ENCODE assay signal across 9 cellular contexts in the genomic region with DNA sequence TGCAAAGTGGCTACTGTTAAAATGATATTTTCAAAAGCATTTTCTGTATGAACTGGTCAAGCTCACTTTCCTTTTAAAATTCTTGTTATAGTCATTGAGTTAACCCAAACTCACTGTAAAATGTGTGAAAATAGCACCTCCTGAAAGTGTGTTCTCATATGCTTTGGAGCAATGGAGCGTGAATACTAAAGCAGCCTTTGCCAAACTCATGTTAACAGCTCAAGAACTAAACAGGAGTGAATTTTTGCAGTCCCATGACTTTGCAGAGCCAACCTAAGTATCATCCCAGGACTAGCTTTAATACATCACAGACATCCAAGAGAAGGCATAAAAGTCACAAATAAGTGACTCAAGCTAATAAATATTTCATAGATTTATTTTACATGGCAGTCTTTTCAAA. TPM values are rescaled to one million over a fixed set of nuclear protein-coding genes. Genes with fewer than 3 reads are reported as not detected.
A peak's percentile ranks its signal among the peaks of the same experiment; 100 is the strongest.
DNase-seq lines count a peak whose midpoint lies in the region; ATAC-seq and TF ChIP-seq lines count a peak whose summit lies in the region.
"Had no signal": no experiment of that assay in that cellular context is flagged by ENCODE, and none has a peak within 500 bp of the region (broad histone marks: within the 10 kb centered on the region; RNA-seq: fewer than 3 reads in every experiment).

No MANE protein-coding gene starts in this region.

- no peak overlapping the region for H4K8ac ChIP-seq in H9 (replicated peaks; ENCODE audit: insufficient read length, low read depth, low read length)

- H3K4me1 ChIP-seq in H9 (ENCODE audit: insufficient read depth, low read length): peaks cover 13% of the 10 kb centered on the region

- H4K5ac ChIP-seq in H9 (ENCODE audit: insufficient read length, low read depth, low read length): no peak overlapping the region

- H4K91ac ChIP-seq in H9 (ENCODE audit: insufficient read length, low read depth, low read length): no peak overlapping the region

- H3K18ac ChIP-seq in H9 (ENCODE audit: insufficient read length, low read depth, low read length): no peak overlapping the region

- CTCF ChIA-PET in activated CD8-positive, alpha-beta T cell treated with anti-CD3 and anti-CD28 coated beads, Interleukin-2, amount 10 ng/mL, durations not matched to agents 7 days and 5 days (lab: Charles Lee): interaction anchor here (1.6 kb wide), 1 partner anchor 158 kb away, joined by 4 read pairs; no protein-coding TSS in a partner anchor

- no peak overlapping the region for H2BK5ac ChIP-seq in H9 (ENCODE audit: insufficient read length, low read length)

- POLR2A ChIA-PET in activated CD8-positive, alpha-beta T cell treated with anti-CD3 and anti-CD28 coated beads, Interleukin-2, amount 10 ng/mL, durations not matched to agents 7 days and 5 days (lab: Charles Lee): no interaction called here

- H3K4me1 Mint-ChIP-seq in H9 (peaks cover 74 to 75% of the 10 kb centered on the region in 2 experiments), mesothelial cell of epicardium (peaks cover 45% of the 10 kb centered on the region)
- peaks cover 32% of the 10 kb centered on the region for H3K4me1 Mint-ChIP-seq in activated CD8-positive, alpha-beta T cell treated with anti-CD3 and anti-CD28 coated beads, Interleukin-2, amount 10 ng/mL, durations not matched to agents 7 days and 5 days (ENCODE audit: low read depth)

- H3K79me2 ChIP-seq in H9 (ENCODE audit: insufficient read depth, low read length): peaks cover 20% of the 10 kb centered on the region; the same call in 1 of the 2 replicates

- H3K56ac ChIP-seq in H9 (ENCODE audit: insufficient read length, low read depth, low read length): no peak overlapping the region

- H3K27me3 Mint-ChIP-seq in H9 (ENCODE audit: low read depth) (no peaks in the 10 kb centered on the region), mesothelial cell of epicardium (ENCODE audit: low read depth) (no peaks in the 10 kb centered on the region)
- no peaks in the 10 kb centered on the region for H3K27me3 Mint-ChIP-seq in activated CD8-positive, alpha-beta T cell treated with anti-CD3 and anti-CD28 coated beads, Interleukin-2, amount 10 ng/mL, durations not matched to agents 7 days and 5 days (ENCODE audit: low read depth)

- no peak overlapping the region for H2AK5ac ChIP-seq in H9 (ENCODE audit: insufficient read length, low read length)

- no peak overlapping the region for H3K4me3 ChIP-seq in coronary artery

- TF ChIP-seq CTCF in H9 (conservative IDR thresholded peaks at IDR 0.05) (no peak), mesothelial cell of epicardium (IDR thresholded peaks at IDR 0.05; ENCODE audit: unreplicated experiment) (no peak), coronary artery (IDR thresholded peaks at IDR 0.05) (no peak)

- H3K79me1 ChIP-seq in H9 (ENCODE audit: insufficient read depth, low read depth, low read length, poor library complexity, severe bottlenecking): no peaks in the 10 kb centered on the region

- H3K9me3 ChIP-seq in H9 (ENCODE audit: control insufficient read depth, low read depth, low read length): no peaks in the 10 kb centered on the region

- H3K9ac ChIP-seq in H9 (ENCODE audit: extremely low read depth, insufficient read length, low read length): no peak overlapping the region

- H3K14ac ChIP-seq in H9 (ENCODE audit: insufficient read depth, low read length): no peak overlapping the region

- peak overlapping the region; percentile 13 for H3K4me2 ChIP-seq in H9 (ENCODE audit: insufficient read depth, insufficient read length, low read length)

- no peak overlapping the region for H3K23ac ChIP-seq in H9 (ENCODE audit: insufficient read length, low read depth, low read length)

- H3T11ph ChIP-seq in H9 (ENCODE audit: low read length): no peak overlapping the region

- no peak overlapping the region for H2BK20ac ChIP-seq in H9 (ENCODE audit: low read depth, low read length, poor library complexity, severe bottlenecking)

- no peaks in the 10 kb centered on the region for H3K9me3 Mint-ChIP-seq in H9
- H3K9me3 Mint-ChIP-seq in activated CD8-positive, alpha-beta T cell treated with anti-CD3 and anti-CD28 coated beads, Interleukin-2, amount 10 ng/mL, durations not matched to agents 7 days and 5 days (ENCODE audit: insufficient read depth): no peaks in the 10 kb centered on the region
- no peaks in the 10 kb centered on the region for H3K9me3 Mint-ChIP-seq in mesothelial cell of epicardium

- H3K23me2 ChIP-seq in H9 (ENCODE audit: insufficient read length, low read depth, low read length, poor library complexity, severe bottlenecking): peaks cover 10% of the 10 kb centered on the region

- H3K27ac Mint-ChIP-seq in H9: no peak overlapping the region; a peak in 1 of 7 replicates
- H3K27ac Mint-ChIP-seq in activated CD8-positive, alpha-beta T cell treated with anti-CD3 and anti-CD28 coated beads, Interleukin-2, amount 10 ng/mL, durations not matched to agents 7 days and 5 days: no peak overlapping the region
- no peak overlapping the region for H3K27ac Mint-ChIP-seq in mesothelial cell of epicardium

- no peak overlapping the region for H2BK15ac ChIP-seq in H9 (ENCODE audit: low read depth, low read length)

- H3K4me3 Mint-ChIP-seq in H9: peak overlapping the region; percentile 92 to 98; a peak in 3 of 5 replicates
- peak overlapping the region; percentile 81 for H3K4me3 Mint-ChIP-seq in activated CD8-positive, alpha-beta T cell treated with anti-CD3 and anti-CD28 coated beads, Interleukin-2, amount 10 ng/mL, durations not matched to agents 7 days and 5 days
- H3K4me3 Mint-ChIP-seq in mesothelial cell of epicardium: peak overlapping the region; percentile 88

- WGBS in H9 (ENCODE audit: extremely low coverage, insufficient read length, low lambda C conversion rate): no CpG with 5 or more reads among the region's 1 CpG

- DNase-seq in G401 (ENCODE audit: low spot score): peak; percentile 2
- DNase-seq in H9: no peak
- DNase-seq in activated CD8-positive, alpha-beta T cell treated with anti-CD3 and anti-CD28 coated beads, Interleukin-2, amount 10 ng/mL, durations not matched to agents 7 days and 5 days: no peak
- DNase-seq in mesothelial cell of epicardium (ENCODE audit: low spot score in 2 of 2, unreplicated experiment in 2 of 2): no peak
- DNase-seq in AML-193 (lab: John Stamatoyannopoulos, UW): no peak
- DNase-seq in coronary artery (ENCODE audit: low spot score): no peak
- DNase-seq in HK-2 (ENCODE audit: unreplicated experiment): no peak
- no peak for DNase-seq in activated effector memory CD4-positive, alpha-beta T cell treated with anti-CD3 and anti-CD28 coated beads, Interleukin-2, amount 50 U/mL, for 16 hours
- DNase-seq: dermis blood vessel endothelial cell had no signal

- H2BK12ac ChIP-seq in H9 (ENCODE audit: insufficient read length, low read depth, low read length): no peak overlapping the region

- H3K27ac ChIP-seq in H9 (ENCODE audit: insufficient read length, low read depth, low read length) (no peak overlapping the region), coronary artery (no peak overlapping the region)

- H3K4ac ChIP-seq in H9 (ENCODE audit: low read depth, low read length): no peak overlapping the region

- no peaks in the 10 kb centered on the region for H3K27me3 ChIP-seq in H9 (ENCODE audit: insufficient read depth, low read length)

- no peak overlapping the region for H2BK120ac ChIP-seq in H9 (ENCODE audit: low read depth, low read length, poor library complexity, severe bottlenecking)

- no peaks in the 10 kb centered on the region for H3K36me3 Mint-ChIP-seq in H9 (ENCODE audit: insufficient read depth in 1 of 3, low read depth in 3 of 3)
- H3K36me3 Mint-ChIP-seq in activated CD8-positive, alpha-beta T cell treated with anti-CD3 and anti-CD28 coated beads, Interleukin-2, amount 10 ng/mL, durations not matched to agents 7 days and 5 days (ENCODE audit: low read depth): no peaks in the 10 kb centered on the region
- no peaks in the 10 kb centered on the region for H3K36me3 Mint-ChIP-seq in mesothelial cell of epicardium

- no peaks in the 10 kb centered on the region for H4K20me1 ChIP-seq in H9 (ENCODE audit: control insufficient read depth, insufficient read depth, insufficient read length)

- in situ Hi-C loops in G401 (cut with HindIII; ENCODE audit: low sequenced_read_pairs): no loop called here

- H2AFZ ChIP-seq in H9 (ENCODE audit: low read length): no peak overlapping the region

- no peak for ATAC-seq in activated CD8-positive, alpha-beta T cell treated with anti-CD3 and anti-CD28 coated beads, Interleukin-2, amount 10 ng/mL, durations not matched to agents 7 days and 5 days

RNA-seq across cellular contexts. Expression of a gene that starts 2.3 kb away (rescaled TPM):
- total RNA-seq in G401 (2014; rRNA removed; shearing (Covaris generic)): 4.4 and 7.5 TPM in 2 replicates
- total RNA-seq in H9 (2021) (27.9 and 28.5 TPM in 2 replicates), mesothelial cell of epicardium (15.6 to 17.8 TPM (median 16.6 TPM) in 3 replicates)
- total RNA-seq in activated CD8-positive, alpha-beta T cell treated with anti-CD3 and anti-CD28 coated beads, Interleukin-2, amount 10 ng/mL, durations not matched to agents 7 days and 5 days: 1 to 10 TPM; 7.3 to 7.5 TPM

RNA-seq across cellular contexts. Expression of a gene that starts 43.1 kb away (rescaled TPM):
- 0.06 TPM in 1 of 2 replicates, not detected in the other for total RNA-seq in G401 (2014; rRNA removed; shearing (Covaris generic))
- total RNA-seq in H9 (2021) (0.04 and 0.13 TPM in 2 replicates), mesothelial cell of epicardium (0.43 to 0.55 TPM (median 0.47 TPM) in 3 replicates)
- not detected for total RNA-seq in activated CD8-positive, alpha-beta T cell treated with anti-CD3 and anti-CD28 coated beads, Interleukin-2, amount 10 ng/mL, durations not matched to agents 7 days and 5 days
- total RNA-seq: dermis blood vessel endothelial cell had no signal
